In the genomic region with DNA sequence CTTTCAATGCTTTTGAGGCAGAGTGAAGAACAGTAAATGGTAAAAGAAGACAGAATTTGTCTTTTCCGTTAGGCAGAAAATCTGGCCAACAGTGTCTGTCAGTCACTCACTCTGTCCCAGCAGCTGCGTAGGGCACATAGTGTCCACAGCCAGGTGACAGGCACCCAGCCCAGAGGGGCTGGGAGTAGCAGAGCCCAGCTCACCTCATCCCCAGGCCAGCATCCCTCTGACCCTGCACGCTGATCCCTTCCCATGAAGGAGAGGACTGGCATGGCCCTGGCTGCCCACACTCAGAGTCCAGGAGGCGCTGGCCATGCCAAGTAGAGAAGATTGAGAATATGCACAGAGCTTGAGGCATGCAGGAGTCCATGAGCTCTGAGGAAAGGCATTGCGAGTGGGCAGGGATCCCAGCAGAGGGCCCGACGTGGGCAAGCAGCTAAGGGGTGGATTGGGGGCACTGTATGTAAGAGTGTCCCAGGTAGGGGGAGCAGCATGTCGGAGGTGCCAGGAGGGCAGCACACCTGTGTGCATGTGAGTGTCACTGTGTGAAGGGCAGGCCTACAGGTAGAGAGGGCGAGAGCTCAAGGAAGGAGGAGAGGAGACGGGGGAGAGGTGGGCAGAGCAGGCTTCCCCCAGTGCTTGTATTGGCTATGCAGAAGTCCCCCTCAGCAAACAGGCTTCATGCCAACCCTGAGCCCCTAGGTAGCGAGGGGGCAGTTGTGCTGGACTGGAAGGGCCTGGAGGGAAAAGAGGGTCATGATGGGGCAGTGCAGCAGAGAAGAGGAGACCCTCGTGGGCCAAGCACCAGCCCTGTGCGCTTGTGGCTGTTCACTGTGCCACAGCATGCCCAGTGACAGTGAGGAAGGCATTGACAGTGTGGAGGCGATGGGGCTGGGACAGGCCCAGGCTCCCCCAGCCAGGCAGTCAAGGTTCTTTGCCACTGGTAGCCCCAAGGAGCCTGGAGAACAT, we compare ENCODE assay signal across 19 cellular contexts.
"Had no signal": no experiment of that assay in that cellular context is flagged by ENCODE, and none has a peak within 500 bp of the region (broad histone marks: within the 10 kb centered on the region; RNA-seq: fewer than 3 reads in every experiment).

No MANE protein-coding gene starts in this region.

- H3K9me3 Mint-ChIP-seq: activated CD4-positive, alpha-beta T cell treated with anti-CD3 and anti-CD28 coated beads, Interleukin-2, amount 10 ng/mL, durations not matched to agents 24 days and 14 days; activated naive CD8-positive, alpha-beta T cell treated with anti-CD3 and anti-CD28 coated beads for 36 hours; dendritic cell treated with granulocyte-macrophage colony-stimulating factor and Interleukin-4, amounts not matched to agents 40 ng/mL and 50 ng/mL, for 4 days; stimulated activated naive B cell treated with anti-CD40 and anti-IgM and Interleukin-4, amounts not matched to agents 10 μg/mL and 1 μg/mL and 100 μg/mL, for 72 hours; T-helper 2 cell treated with Interferon-gamma antibody and Interleukin-4, amounts not matched to agents 5 μg/mL and 100 μg/mL, for 36 hours had no signal

- FAIRE-seq: frontal cortex, pancreas had no signal

- DNase-seq: activated CD4-positive, alpha-beta T cell treated with anti-CD3 and anti-CD28 coated beads, Interleukin-2, amount 10 ng/mL, durations not matched to agents 24 days and 14 days; activated CD4-positive, CD25-positive, alpha-beta regulatory T cell; activated CD8-positive, alpha-beta memory T cell treated with anti-CD3 and anti-CD28 coated beads, Interleukin-2, amount 50 U/mL, for 4 hours; activated CD8-positive, alpha-beta T cell treated with anti-CD3 and anti-CD28 coated beads, Interleukin-2, amount 10 ng/mL, durations not matched to agents 7 days and 5 days; activated gamma-delta T cell treated with Interleukin-2 at 50 U/mL for 16 hours; activated naive CD8-positive, alpha-beta T cell treated with anti-CD3 and anti-CD28 coated beads for 36 hours; brain microvascular endothelial cell; cerebellar nuclear complex; effector memory CD4-positive, alpha-beta T cell; left colon; midbrain; pancreas; stimulated activated CD4-positive, alpha-beta T cell treated with anti-CD3 and anti-CD28 coated beads, Interleukin-2, amount 100 ng/mL, for 48 hours; stimulated activated naive B cell treated with anti-CD40 and anti-IgM and Interleukin-4, amounts not matched to agents 10 μg/mL and 1 μg/mL and 100 μg/mL, for 72 hours; trophoblast cell had no signal

- H3K27ac Mint-ChIP-seq: activated CD4-positive, alpha-beta T cell treated with anti-CD3 and anti-CD28 coated beads, Interleukin-2, amount 10 ng/mL, durations not matched to agents 24 days and 14 days; activated CD8-positive, alpha-beta T cell treated with anti-CD3 and anti-CD28 coated beads, Interleukin-2, amount 10 ng/mL, durations not matched to agents 7 days and 5 days; activated naive CD8-positive, alpha-beta T cell treated with anti-CD3 and anti-CD28 coated beads for 36 hours; dendritic cell treated with granulocyte-macrophage colony-stimulating factor and Interleukin-4, amounts not matched to agents 40 ng/mL and 50 ng/mL, for 4 days; stimulated activated naive B cell treated with anti-CD40 and anti-IgM and Interleukin-4, amounts not matched to agents 10 μg/mL and 1 μg/mL and 100 μg/mL, for 72 hours; T-helper 2 cell treated with Interferon-gamma antibody and Interleukin-4, amounts not matched to agents 5 μg/mL and 100 μg/mL, for 36 hours had no signal

- H3K36me3 Mint-ChIP-seq: activated naive CD8-positive, alpha-beta T cell treated with anti-CD3 and anti-CD28 coated beads for 36 hours; stimulated activated naive B cell treated with anti-CD40 and anti-IgM and Interleukin-4, amounts not matched to agents 10 μg/mL and 1 μg/mL and 100 μg/mL, for 72 hours had no signal

- H3K4me1 ChIP-seq: pancreas had no signal

- H3K36me3 ChIP-seq: brain microvascular endothelial cell, pancreas had no signal

- ATAC-seq: activated CD8-positive, alpha-beta T cell treated with anti-CD3 and anti-CD28 coated beads, Interleukin-2, amount 10 ng/mL, durations not matched to agents 7 days and 5 days; left colon; pancreas; stimulated activated naive B cell treated with anti-CD40 and anti-IgM and Interleukin-4, amounts not matched to agents 10 μg/mL and 1 μg/mL and 100 μg/mL, for 72 hours had no signal

- H3K27ac ChIP-seq: brain microvascular endothelial cell, pancreas had no signal

- H3K9me3 ChIP-seq: pancreas had no signal

- H3K27me3 ChIP-seq: brain microvascular endothelial cell, pancreas had no signal

- H3K4me3 Mint-ChIP-seq: activated CD4-positive, alpha-beta T cell treated with anti-CD3 and anti-CD28 coated beads, Interleukin-2, amount 10 ng/mL, durations not matched to agents 24 days and 14 days; activated CD8-positive, alpha-beta T cell treated with anti-CD3 and anti-CD28 coated beads, Interleukin-2, amount 10 ng/mL, durations not matched to agents 7 days and 5 days; activated naive CD8-positive, alpha-beta T cell treated with anti-CD3 and anti-CD28 coated beads for 36 hours; dendritic cell treated with granulocyte-macrophage colony-stimulating factor and Interleukin-4, amounts not matched to agents 40 ng/mL and 50 ng/mL, for 4 days; stimulated activated naive B cell treated with anti-CD40 and anti-IgM and Interleukin-4, amounts not matched to agents 10 μg/mL and 1 μg/mL and 100 μg/mL, for 72 hours; T-helper 2 cell treated with Interferon-gamma antibody and Interleukin-4, amounts not matched to agents 5 μg/mL and 100 μg/mL, for 36 hours had no signal

- H3K4me3 ChIP-seq: lung, pancreas had no signal
